ENCODE assay signal across 9 cellular contexts in the genomic region with DNA sequence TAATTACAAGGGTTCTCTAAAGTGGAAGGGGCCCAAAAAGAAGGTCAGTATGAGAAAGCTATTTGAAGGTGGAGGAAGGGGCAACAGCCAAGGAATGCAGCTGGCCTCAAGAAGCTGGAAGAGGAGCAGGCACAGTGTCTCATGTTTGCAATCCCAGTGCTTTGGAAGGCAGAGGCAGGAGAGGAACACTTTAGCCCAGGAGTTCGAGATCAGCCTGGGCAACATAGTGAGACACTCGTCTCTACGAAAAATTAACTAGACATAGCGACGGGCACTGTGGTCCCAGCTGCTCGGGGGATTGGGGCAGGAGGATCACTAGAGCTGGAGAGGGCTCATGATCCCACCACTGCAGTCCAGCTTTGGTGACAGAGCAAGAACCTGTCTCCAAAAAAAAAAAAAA. TPM values are rescaled to one million over a fixed set of nuclear protein-coding genes. Genes with fewer than 3 reads are reported as not detected.
DNase-seq lines count a peak whose midpoint lies in the region; ATAC-seq and TF ChIP-seq lines count a peak whose summit lies in the region.
"Had no signal": no experiment of that assay in that cellular context is flagged by ENCODE, and none has a peak within 500 bp of the region (broad histone marks: within the 10 kb centered on the region; RNA-seq: fewer than 3 reads in every experiment).

No MANE protein-coding gene starts in this region.

- no peaks in the 10 kb centered on the region for H3K36me3 ChIP-seq in CD4-positive, CD25-positive, alpha-beta regulatory T cell (ENCODE audit: control insufficient read depth, insufficient read depth, low read length)
- no peaks in the 10 kb centered on the region for H3K36me3 ChIP-seq in Karpas-422 (ENCODE audit: insufficient read depth, low read length)
- H3K36me3 ChIP-seq in colonic mucosa, result no peaks in the 10 kb centered on the region
- peaks cover 4% of the 10 kb centered on the region for H3K36me3 ChIP-seq in neuron (ENCODE audit: insufficient read depth, low read length)
- H3K36me3 ChIP-seq: ovary had no signal

- no peaks in the 10 kb centered on the region for H3K36me3 Mint-ChIP-seq in CD4-positive, CD25-positive, alpha-beta regulatory T cell

- no peaks in the 10 kb centered on the region for H3K27me3 ChIP-seq in CD4-positive, CD25-positive, alpha-beta regulatory T cell (ENCODE audit: control insufficient read depth, insufficient read depth, low read length)
- no peaks in the 10 kb centered on the region for H3K27me3 ChIP-seq in Karpas-422 (ENCODE audit: low read length)
- H3K27me3 ChIP-seq in colonic mucosa, result no peaks in the 10 kb centered on the region
- H3K27me3 ChIP-seq in neuron (ENCODE audit: insufficient read depth, low read length), result no peaks in the 10 kb centered on the region
- H3K27me3 ChIP-seq: ovary had no signal

- intact Hi-C loops in colonic mucosa (cut with DNase I), result no loop called here

- H3K9me3 ChIP-seq in CD4-positive, CD25-positive, alpha-beta regulatory T cell (ENCODE audit: control insufficient read depth in 2 of 2, low read length in 2 of 2), result no peaks in the 10 kb centered on the region
- H3K9me3 ChIP-seq in Karpas-422 (ENCODE audit: low read length), result no peaks in the 10 kb centered on the region
- no peaks in the 10 kb centered on the region for H3K9me3 ChIP-seq in colonic mucosa
- H3K9me3 ChIP-seq in neuron (ENCODE audit: low read length), result peaks cover 2% of the 10 kb centered on the region
- H3K9me3 ChIP-seq: ovary had no signal

- ATAC-seq in CD4-positive, CD25-positive, alpha-beta regulatory T cell (ENCODE audit: low read depth in 2 of 2), result no peak

- peaks cover 17% of the 10 kb centered on the region for H3K4me1 ChIP-seq in CD4-positive, CD25-positive, alpha-beta regulatory T cell (ENCODE audit: control insufficient read depth, insufficient read depth, low read length, poor library complexity, severe bottlenecking)
- peaks cover 20% of the 10 kb centered on the region for H3K4me1 ChIP-seq in Karpas-422 (ENCODE audit: low read length)
- peaks cover 18% of the 10 kb centered on the region for H3K4me1 ChIP-seq in colonic mucosa
- peaks cover 22% of the 10 kb centered on the region for H3K4me1 ChIP-seq in neuron (ENCODE audit: insufficient read depth, low read length)

- no peak for TF ChIP-seq CTCF in colonic mucosa (IDR thresholded peaks at IDR 0.05)

- no peaks in the 10 kb centered on the region for H3K27me3 Mint-ChIP-seq in CD4-positive, CD25-positive, alpha-beta regulatory T cell

- peak overlapping the region; percentile 87 for H2AFZ ChIP-seq in Karpas-422 (ENCODE audit: low read length)
- no peak overlapping the region for H2AFZ ChIP-seq in neuron (ENCODE audit: low read depth, low read length)

- no peak overlapping the region for H3K27ac ChIP-seq in CD4-positive, CD25-positive, alpha-beta regulatory T cell (ENCODE audit: insufficient read depth, low read length, poor library complexity, severe bottlenecking)
- H3K27ac ChIP-seq in Karpas-422 (ENCODE audit: low read length) (no peak overlapping the region), colonic mucosa (peak overlapping the region; percentile 86)

- H3K4me1 Mint-ChIP-seq in CD4-positive, CD25-positive, alpha-beta regulatory T cell, result peaks cover 25 to 35% (median 29%) of the 10 kb centered on the region in 4 donors

- H3K4me3 ChIP-seq in CD4-positive, CD25-positive, alpha-beta regulatory T cell (ENCODE audit: low read depth, low read length), result peak overlapping the region; percentile 87
- H3K4me3 ChIP-seq in Karpas-422 (ENCODE audit: low read length) (peak overlapping the region; percentile 78), colonic mucosa (peak overlapping the region; percentile 86), neuron (ENCODE audit: low read length) (peak overlapping the region; percentile 79)

- peak overlapping the region; percentile 34 to 90 (median 82) for H3K27ac Mint-ChIP-seq in CD4-positive, CD25-positive, alpha-beta regulatory T cell

- H3K4me2 ChIP-seq in Karpas-422 (ENCODE audit: low read depth, low read length, poor library complexity, severe bottlenecking), result peak overlapping the region; percentile 66

- peak overlapping the region; percentile 80; the same call in 1 of the 2 replicates for H3K9ac ChIP-seq in Karpas-422 (ENCODE audit: low read length)
- H3K9ac ChIP-seq in colonic mucosa (ENCODE audit: low read depth in 2 of 2, low read length in 2 of 2), result peak overlapping the region in 1 of 2 donors; percentile 81

- peak overlapping the region; percentile 91 to 98 (median 94) for H3K4me3 Mint-ChIP-seq in CD4-positive, CD25-positive, alpha-beta regulatory T cell

- H3K9me2 ChIP-seq in Karpas-422 (replicated peaks; ENCODE audit: insufficient read depth, low read length), result no peaks in the 10 kb centered on the region

- no peak for DNase-seq in CD4-positive, CD25-positive, alpha-beta regulatory T cell
- DNase-seq in Karpas-422 (no peak), colonic mucosa (no peak), hippocampal formation (lab: John Stamatoyannopoulos, UW) (no peak), NCI-H446 treated with DMSO at 0.1 percent for 48 hours (lab: John Stamatoyannopoulos, UW) (no peak), MV-4-11 (lab: John Stamatoyannopoulos, UW) (no peak)
- no peak for DNase-seq in stimulated activated CD4-positive, alpha-beta T cell treated with anti-CD3 and anti-CD28 coated beads, Interleukin-4, amount 100 ng/mL, for 1 hour

- H4K20me1 ChIP-seq in Karpas-422 (ENCODE audit: insufficient read depth, low read depth, low read length), result no peaks in the 10 kb centered on the region

- H3K9me3 Mint-ChIP-seq in CD4-positive, CD25-positive, alpha-beta regulatory T cell, result no peaks in the 10 kb centered on the region

- peaks cover 16% of the 10 kb centered on the region; the same call in 1 of the 2 replicates for H3K79me2 ChIP-seq in Karpas-422 (ENCODE audit: low read length)

RNA-seq across cellular contexts. Expression of gene NEK3, which starts 0.7 kb away (rescaled TPM):
- 7.1 TPM for total RNA-seq in CD4-positive, CD25-positive, alpha-beta regulatory T cell
- 10 to 100 TPM in 1 of 4 donors, 1 to 10 TPM in 3; 4.2 to 17.2 (median 5.6) TPM for polyA plus RNA-seq in CD4-positive, CD25-positive, alpha-beta regulatory T cell
- 26.5 and 33.1 TPM in 2 replicates for total RNA-seq in Karpas-422 (2014; rRNA removed; shearing (Covaris generic); ENCODE audit: low replicate concordance)
- total RNA-seq in colonic mucosa, result 10 to 100 TPM; 27.8 to 35.8 TPM

RNA-seq across cellular contexts. Expression of gene NEK5, which starts 31.2 kb away (rescaled TPM):
- not detected for total RNA-seq in CD4-positive, CD25-positive, alpha-beta regulatory T cell
- under 1 TPM in 2 of 4 donors, not detected in 2; 0.06 to 0.07 TPM for polyA plus RNA-seq in CD4-positive, CD25-positive, alpha-beta regulatory T cell
- total RNA-seq in Karpas-422 (2014; rRNA removed; shearing (Covaris generic); ENCODE audit: low replicate concordance), result not detected in 2 replicates
- total RNA-seq in colonic mucosa, result under 1 TPM; 0.24 to 0.25 TPM
